In the genomic region with DNA sequence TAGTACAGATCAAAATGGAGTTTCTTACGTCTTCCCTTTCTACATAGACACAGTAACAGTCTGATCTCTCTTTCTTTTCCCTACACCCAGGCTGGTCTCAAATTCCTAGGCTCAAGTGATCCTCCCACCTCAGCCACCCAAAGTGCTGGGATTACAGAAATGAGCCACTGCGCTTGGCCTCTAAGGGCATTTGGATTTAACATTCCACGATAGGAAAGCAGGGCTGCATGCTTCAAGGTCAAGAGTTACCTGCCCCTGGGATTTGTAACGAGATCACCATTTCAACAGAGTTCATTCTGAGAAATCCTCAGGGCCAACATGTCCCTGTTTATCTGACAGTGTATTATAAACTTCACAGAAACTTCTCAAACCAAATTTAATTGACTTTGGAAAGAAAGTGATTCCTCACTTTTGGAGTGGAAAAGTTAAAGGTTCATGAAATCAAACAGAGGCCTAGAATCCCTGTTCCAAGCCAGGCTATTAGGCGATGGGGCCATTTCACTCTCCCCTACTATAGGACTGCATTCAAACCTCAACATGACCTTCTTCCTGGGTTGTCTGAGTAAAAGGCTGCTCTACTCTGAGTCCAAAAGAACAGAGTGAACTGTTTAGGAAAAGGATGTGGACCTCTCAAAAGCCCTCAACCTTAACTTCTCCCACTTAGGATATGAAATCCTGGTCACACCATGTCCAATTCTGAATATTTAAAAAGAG, we compare ENCODE assay signal across 24 cellular contexts. TPM values are rescaled to one million over a fixed set of nuclear protein-coding genes. Genes with fewer than 3 reads are reported as not detected.
DNase-seq lines count a peak whose midpoint lies in the region; ATAC-seq and TF ChIP-seq lines count a peak whose summit lies in the region.
"Had no signal": no experiment of that assay in that cellular context is flagged by ENCODE, and none has a peak within 500 bp of the region (broad histone marks: within the 10 kb centered on the region; RNA-seq: fewer than 3 reads in every experiment).

No MANE protein-coding gene starts in this region.

- TF ChIP-seq EP300 in esophagus muscularis mucosa (IDR thresholded peaks at IDR 0.05) = no peak

- no peak overlapping the region for H4K91ac ChIP-seq in neuronal stem cell (ENCODE audit: low read depth, low read length, poor library complexity)

- H3K4me1 ChIP-seq in esophagus muscularis mucosa (peaks cover 0 to 7% (median 2%) of the 10 kb centered on the region in 4 donors), neuronal stem cell (ENCODE audit: control insufficient read depth in 2 of 2, insufficient read depth in 1 of 2, low read depth in 1 of 2, low read length in 2 of 2) (no peaks in the 10 kb centered on the region), uterus (no peaks in the 10 kb centered on the region)
- H3K4me1 ChIP-seq: A549; BLaER1 treated with 17β-estradiol and CSF1 and Interleukin-3, amounts not matched to agents 10 nM and 100 nM had no signal

- no peak overlapping the region for H2BK120ac ChIP-seq in neuronal stem cell (ENCODE audit: low read depth, low read length)

- no peak overlapping the region for H2AK5ac ChIP-seq in neuronal stem cell (ENCODE audit: low read depth, low read length)

- no peak overlapping the region for H2BK5ac ChIP-seq in neuronal stem cell (ENCODE audit: low read length)

- H3K14ac ChIP-seq in neuronal stem cell (ENCODE audit: low read length) = no peak overlapping the region

- H3K9ac ChIP-seq in neuronal stem cell (ENCODE audit: low read depth, low read length, poor library complexity) = no peak overlapping the region
- H3K9ac ChIP-seq: BLaER1 treated with 17β-estradiol and CSF1 and Interleukin-3, amounts not matched to agents 10 nM and 100 nM had no signal

- TF ChIP-seq CTCF in esophagus muscularis mucosa (IDR thresholded peaks at IDR 0.05) (no peak), uterus (IDR thresholded peaks at IDR 0.05) (no peak)

- H2BK15ac ChIP-seq in neuronal stem cell (ENCODE audit: low read length) = no peak overlapping the region

- H3K9me3 ChIP-seq in esophagus muscularis mucosa (no peaks in the 10 kb centered on the region), neuronal stem cell (replicated peaks in 1 of 2; ENCODE audit: control insufficient read depth in 2 of 2, insufficient read depth in 1 of 2, low read depth in 1 of 2, low read length in 2 of 2) (peaks cover 0 to 3% of the 10 kb centered on the region in 2 donors), uterus (no peaks in the 10 kb centered on the region)
- H3K9me3 ChIP-seq: A549 had no signal

- H2BK12ac ChIP-seq in neuronal stem cell (ENCODE audit: low read length) = no peak overlapping the region

- peak overlapping the region; percentile 23 for H2AFZ ChIP-seq in neuronal stem cell (ENCODE audit: low read length)

- intact Hi-C loops in left ventricle myocardium superior (cut with micrococcal nuclease) (no loop called here), Right ventricle myocardium inferior (cut with DNase I) (no loop called here), esophagus muscularis mucosa (cut with DNase I) (no loop called here), uterus (cut with DNase I; ENCODE audit: low total_unique reads) (no loop called here)

- H3K4me3 ChIP-seq in esophagus muscularis mucosa = no peak overlapping the region
- no peak overlapping the region for H3K4me3 ChIP-seq in neuronal stem cell (ENCODE audit: low read length in 2 of 2)
- no peak overlapping the region for H3K4me3 ChIP-seq in uterus
- H3K4me3 ChIP-seq: A549; BLaER1 treated with 17β-estradiol and CSF1 and Interleukin-3, amounts not matched to agents 10 nM and 100 nM; SK-N-MC had no signal

- no peak overlapping the region for H3K18ac ChIP-seq in neuronal stem cell (ENCODE audit: low read length)

- H3K23ac ChIP-seq in neuronal stem cell (ENCODE audit: low read depth, low read length, poor library complexity) = no peak overlapping the region

- H3K27me3 ChIP-seq in esophagus muscularis mucosa (peaks cover 0 to 8% (median 0%) of the 10 kb centered on the region in 4 donors), neuronal stem cell (ENCODE audit: control insufficient read depth in 3 of 3, insufficient read depth in 3 of 3, low read depth in 1 of 3, low read length in 3 of 3) (no peaks in the 10 kb centered on the region), uterus (no peaks in the 10 kb centered on the region)
- H3K27me3 ChIP-seq: BLaER1 treated with 17β-estradiol and CSF1 and Interleukin-3, amounts not matched to agents 10 nM and 100 nM had no signal

- H3K36me3 ChIP-seq in esophagus muscularis mucosa (no peaks in the 10 kb centered on the region), neuronal stem cell (replicated peaks in 1 of 2; ENCODE audit: control insufficient read depth in 2 of 2, insufficient read depth in 2 of 2, low read length in 2 of 2) (no peaks in the 10 kb centered on the region), uterus (no peaks in the 10 kb centered on the region)
- H3K36me3 ChIP-seq: BLaER1 treated with 17β-estradiol and CSF1 and Interleukin-3, amounts not matched to agents 10 nM and 100 nM had no signal

- 80% methylated on average over 5 of the region's 5 CpGs for WGBS in esophagus muscularis mucosa
- WGBS in neuronal stem cell (ENCODE audit: extremely low coverage in 2 of 2, insufficient read length in 2 of 2, insufficient replicate concordance in 1 of 2), 2 donors = no CpG with 5 or more reads among the region's 5 CpGs

- H4K8ac ChIP-seq in neuronal stem cell (ENCODE audit: low read depth, low read length) = no peak overlapping the region

- H3K4me2 ChIP-seq in neuronal stem cell (ENCODE audit: insufficient read depth, low read length, poor library complexity, severe bottlenecking) = no peak overlapping the region
- H3K4me2 ChIP-seq: A549; BLaER1 treated with 17β-estradiol and CSF1 and Interleukin-3, amounts not matched to agents 10 nM and 100 nM had no signal

- DNase-seq in left ventricle myocardium superior = no peak
- DNase-seq in Right ventricle myocardium inferior (ENCODE audit: missing footprints) = no peak
- peak; percentile 47 for DNase-seq in esophagus muscularis mucosa (ENCODE audit: extremely low spot score)
- DNase-seq in neuronal stem cell (ENCODE audit: low spot score) = no peak
- DNase-seq in ureter (ENCODE audit: low spot score) = peak; percentile 22
- no peak for DNase-seq in DMS79 treated with DMSO at 0.1 percent for 48 hours (lab: John Stamatoyannopoulos, UW)
- DNase-seq in uterus = no peak
- DNase-seq: CD8-positive, alpha-beta memory T cell; DMS53; H9; Karpas-422; NCI-H1417 treated with DMSO at 0.1 percent for 48 hours; NCI-H1930; NCI-H345; NCI-H526 treated with DMSO at 0.1 percent for 48 hours; SHP77 had no signal

- peak; percentile 38 for ATAC-seq in left ventricle myocardium superior
- ATAC-seq in Right ventricle myocardium inferior = no peak
- ATAC-seq in GM21381 (IDR thresholded peaks at IDR 0.05; ENCODE audit: unreplicated experiment) = no peak
- ATAC-seq: A549 had no signal

- no peak overlapping the region for H3K27ac ChIP-seq in esophagus muscularis mucosa (replicated peaks in 1 of 4)
- H3K27ac ChIP-seq in neuronal stem cell (replicated peaks; ENCODE audit: low read length) = no peak overlapping the region
- H3K27ac ChIP-seq in uterus = no peak overlapping the region
- H3K27ac ChIP-seq: A549; BLaER1 treated with 17β-estradiol and CSF1 and Interleukin-3, amounts not matched to agents 10 nM and 100 nM; HL-60; SK-N-MC had no signal

- H3K4ac ChIP-seq in neuronal stem cell (ENCODE audit: low read length) = no peak overlapping the region

- no peaks in the 10 kb centered on the region for H3K79me1 ChIP-seq in neuronal stem cell (ENCODE audit: low read depth, low read length)

- TF ChIP-seq POLR2A in esophagus muscularis mucosa (IDR thresholded peaks at IDR 0.05; ENCODE audit: low read depth) (no peak), uterus (IDR thresholded peaks at IDR 0.05) (no peak)

RNA-seq across cellular contexts. Expression of gene C5orf52, which starts 15.7 kb away (rescaled TPM):
- total RNA-seq in left ventricle myocardium superior (not detected), Right ventricle myocardium inferior (not detected), esophagus muscularis mucosa (not detected), ureter (not detected), uterus (not detected)
- not detected for polyA plus RNA-seq in neuronal stem cell (2013, experiment 1 of 2)
- not detected for polyA plus RNA-seq in neuronal stem cell (2013, experiment 2 of 2)
- total RNA-seq: CD8-positive, alpha-beta memory T cell; H9; MCF 10A; OCI-LY7 had no signal
- polyA plus RNA-seq: A549; CD8-positive, alpha-beta memory T cell; IgD-negative memory B cell had no signal

RNA-seq across cellular contexts. Expression of gene SOX30, which starts 34.8 kb away (rescaled TPM):
- total RNA-seq in left ventricle myocardium superior (not detected), Right ventricle myocardium inferior (0.19 TPM), esophagus muscularis mucosa (under 1 TPM in 2 of 4 donors, not detected in 2; 0.17 to 0.34 TPM), ureter (0.52 TPM), uterus (not detected)
- polyA plus RNA-seq in neuronal stem cell (2013, experiment 1 of 2) = 0.29 TPM
- 0.32 TPM for polyA plus RNA-seq in neuronal stem cell (2013, experiment 2 of 2)
- total RNA-seq: H9, MCF 10A had no signal

RNA-seq across cellular contexts. Expression of gene THG1L, which starts 44.2 kb away (rescaled TPM):
- 5.3 TPM for total RNA-seq in left ventricle myocardium superior
- total RNA-seq in Right ventricle myocardium inferior = 3.9 TPM
- 10 to 100 TPM; 14.1 to 22.7 (median 20.7) TPM for total RNA-seq in esophagus muscularis mucosa
- polyA plus RNA-seq in neuronal stem cell (2013, experiment 1 of 2) = 12.1 TPM
- 11.5 TPM for polyA plus RNA-seq in neuronal stem cell (2013, experiment 2 of 2)
- total RNA-seq in ureter = 12.1 TPM
- 10 to 100 TPM in 3 of 4 donors, 1 to 10 TPM in 1; 6.5 to 29.2 (median 19.6) TPM for total RNA-seq in uterus

RNA-seq across cellular contexts. Expression of gene LSM11, which starts 56.5 kb away (rescaled TPM):
- total RNA-seq in left ventricle myocardium superior = 1.7 TPM
- 1.5 TPM for total RNA-seq in Right ventricle myocardium inferior
- 10 to 100 TPM; 22.4 to 53.7 (median 33.7) TPM for total RNA-seq in esophagus muscularis mucosa
- polyA plus RNA-seq in neuronal stem cell (2013, experiment 1 of 2) = 4.5 TPM
- 4.7 TPM for polyA plus RNA-seq in neuronal stem cell (2013, experiment 2 of 2)
- 3.6 TPM for total RNA-seq in ureter
- total RNA-seq in uterus = 10 to 100 TPM in 1 of 4 donors, 1 to 10 TPM in 3; 2.8 to 14.3 (median 8.7) TPM

Comparison
In these comparisons a context has a peak if more than half of its experiments do, and no peak if none do; other contexts are left out.
1. DNase-seq: peak in esophagus muscularis mucosa (single experiment) and ureter (single experiment); none in left ventricle myocardium superior (single experiment), Right ventricle myocardium inferior (single experiment), neuronal stem cell (single experiment), DMS79 treated with DMSO at 0.1 percent for 48 hours (single experiment) and uterus (0 of 2).